ENCODE assay signal across 1 cellular context in the genomic region with DNA sequence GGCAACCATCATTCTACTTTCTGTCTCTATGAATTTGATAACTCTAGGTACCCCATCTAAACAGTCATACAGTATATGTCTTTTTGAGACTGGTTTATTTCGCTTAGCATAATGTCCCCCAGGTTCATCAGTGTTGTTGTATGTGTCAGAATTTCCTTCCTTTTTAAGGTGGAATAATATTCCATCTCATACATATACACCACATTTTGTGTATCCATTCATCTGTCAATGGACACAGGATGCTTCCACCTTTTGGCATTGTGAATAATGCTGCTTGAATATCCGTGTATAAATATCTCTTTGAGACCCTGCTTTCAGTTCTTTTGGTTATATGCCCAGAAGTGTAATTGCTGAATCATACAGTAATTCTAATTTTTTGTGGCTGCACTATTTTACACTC.
TF ChIP-seq lines count a peak whose summit lies in the region.

No MANE protein-coding gene starts in this region.

TF ChIP-seq in SK-N-SH, 30 proteins besides CTCF, POLR2A, EP300 and RAD21 (continued from another document):
- TF ChIP-seq MXI1 (IDR thresholded peaks at IDR 0.05; ENCODE audit: low read depth, low read length) (no peak), TEAD4 (IDR thresholded peaks at IDR 0.05; ENCODE audit: borderline replicate concordance, insufficient read depth) (no peak), CHD2 (IDR thresholded peaks at IDR 0.05; ENCODE audit: low read length, partially characterized antibody) (no peak), RXRA (IDR thresholded peaks at IDR 0.05; ENCODE audit: borderline replicate concordance, low read depth) (no peak)
- TF ChIP-seq, protein P1, sequence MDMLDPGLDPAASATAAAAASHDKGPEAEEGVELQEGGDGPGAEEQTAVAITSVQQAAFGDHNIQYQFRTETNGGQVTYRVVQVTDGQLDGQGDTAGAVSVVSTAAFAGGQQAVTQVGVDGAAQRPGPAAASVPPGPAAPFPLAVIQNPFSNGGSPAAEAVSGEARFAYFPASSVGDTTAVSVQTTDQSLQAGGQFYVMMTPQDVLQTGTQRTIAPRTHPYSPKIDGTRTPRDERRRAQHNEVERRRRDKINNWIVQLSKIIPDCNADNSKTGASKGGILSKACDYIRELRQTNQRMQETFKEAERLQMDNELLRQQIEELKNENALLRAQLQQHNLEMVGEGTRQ (IDR thresholded peaks at IDR 0.05; ENCODE audit: borderline replicate concordance, low read depth, low read length), result no peak
